Comparison of ENCODE assay signal across 23 cellular contexts in genomic region chr4:92521941-92522340, GRCh38.
A peak's percentile ranks its signal among the peaks of the same experiment; 100 is the strongest.
DNase-seq lines count a peak whose midpoint lies in the region; ATAC-seq, FAIRE-seq and TF ChIP-seq lines count a peak whose summit lies in the region.
"Had no signal": no experiment of that assay in that cellular context is flagged by ENCODE, and none has a peak within 500 bp of the region (broad histone marks: within the 10 kb centered on the region; RNA-seq: fewer than 3 reads in every experiment).

No MANE protein-coding gene starts in this region.

- H2BK12ac ChIP-seq in H1 (ENCODE audit: low read depth, low read length): peak overlapping the region; percentile 61; the same call in 1 of the 2 replicates
- no peak overlapping the region for H2BK12ac ChIP-seq in neuronal stem cell (ENCODE audit: low read length)

- H3K27me3 ChIP-seq in cardiac muscle cell: no peaks in the 10 kb centered on the region
- H3K27me3 ChIP-seq in H1 (replicated peaks in 1 of 4; ENCODE audit: control insufficient read depth in 3 of 4, extremely low read depth in 1 of 4, insufficient read depth in 3 of 4, low read length in 3 of 4): no peaks in the 10 kb centered on the region
- H3K27me3 ChIP-seq in mesendoderm (ENCODE audit: insufficient read depth, low read length, poor library complexity): no peaks in the 10 kb centered on the region
- H3K27me3 ChIP-seq in neuronal stem cell (ENCODE audit: control insufficient read depth in 3 of 3, insufficient read depth in 3 of 3, low read depth in 1 of 3, low read length in 3 of 3): no peaks in the 10 kb centered on the region

- peaks cover 6 to 99% of the 10 kb centered on the region in 2 experiments; a peak in 3 of 4 replicates for H3K79me2 ChIP-seq in H1 (ENCODE audit: control insufficient read depth in 1 of 2, insufficient read depth in 2 of 2, low read length in 2 of 2)
- H3K79me2 ChIP-seq in mesendoderm (ENCODE audit: control insufficient read depth, insufficient read depth, low read length): peaks cover 16% of the 10 kb centered on the region

- no peak overlapping the region for H3K4me2 ChIP-seq in H1 (ENCODE audit: insufficient read depth in 1 of 2, low read depth in 2 of 2, low read length in 2 of 2)
- no peak overlapping the region for H3K4me2 ChIP-seq in mesendoderm (ENCODE audit: low read length)
- no peak overlapping the region for H3K4me2 ChIP-seq in neuronal stem cell (ENCODE audit: insufficient read depth, low read length, poor library complexity, severe bottlenecking)
- H3K4me2 ChIP-seq: A549 had no signal

- H3K9ac ChIP-seq in H1 (replicated peaks in 1 of 4; ENCODE audit: extremely low read depth in 1 of 4, low read depth in 3 of 4, low read length in 3 of 4) (no peak overlapping the region), mesendoderm (ENCODE audit: low read length) (no peak overlapping the region), neuronal stem cell (ENCODE audit: low read depth, low read length, poor library complexity) (no peak overlapping the region)

- DNase-seq in cardiac muscle cell (ENCODE audit: low read depth in 1 of 2, low spot score in 1 of 2) (no peak), cardiac septum (ENCODE audit: low spot score) (no peak), H1 (ENCODE audit: low read depth in 1 of 2, low spot score in 2 of 2) (no peak), mesendoderm (peak; percentile 94), neuronal stem cell (ENCODE audit: low spot score) (no peak), mucosa of descending colon (no peak), occipital lobe (lab: John Stamatoyannopoulos, UW) (no peak)
- DNase-seq in activated CD8-positive, alpha-beta memory T cell treated with anti-CD3 and anti-CD28 coated beads, Interleukin-2, amount 50 U/mL, for 4 hours: no peak
- DNase-seq: AML-193; Caco-2; CD4-positive, alpha-beta T cell; DMS153; DMS79; GDM1; GOT3 had no signal

- CTCF ChIA-PET in H1 (lab: Charles Lee; ENCODE audit: partially characterized antibody): no interaction called here

- TF ChIP-seq RAD21 in H1 (IDR thresholded peaks at IDR 0.05 in 1 of 2, conservative IDR thresholded peaks at IDR 0.05 in 1 of 2; ENCODE audit: low read depth in 2 of 2, low read length in 2 of 2): no peak

- H2AK5ac ChIP-seq in H1 (ENCODE audit: low read depth, low read length): no peak overlapping the region
- peak overlapping the region; percentile 28 for H2AK5ac ChIP-seq in mesendoderm (ENCODE audit: low read length)
- no peak overlapping the region for H2AK5ac ChIP-seq in neuronal stem cell (ENCODE audit: low read depth, low read length)

- H3K56ac ChIP-seq in H1 (replicated peaks; ENCODE audit: insufficient read length, low read depth, low read length) (no peak overlapping the region), mesendoderm (ENCODE audit: low read length) (peak overlapping the region; percentile 71)

- H3K9me3 ChIP-seq in cardiac muscle cell (ENCODE audit: low read depth) (no peaks in the 10 kb centered on the region), H1 (ENCODE audit: insufficient read depth in 2 of 2, low read depth in 1 of 2, low read length in 1 of 2) (no peaks in the 10 kb centered on the region), neuronal stem cell (replicated peaks in 1 of 2; ENCODE audit: control insufficient read depth in 2 of 2, insufficient read depth in 1 of 2, low read depth in 1 of 2, low read length in 2 of 2) (no peaks in the 10 kb centered on the region), mucosa of descending colon (no peaks in the 10 kb centered on the region)
- H3K9me3 ChIP-seq: A549, Caco-2, HAP-1 had no signal

- H4K91ac ChIP-seq in H1 (replicated peaks; ENCODE audit: insufficient read length, low read length) (no peak overlapping the region), neuronal stem cell (ENCODE audit: low read depth, low read length, poor library complexity) (no peak overlapping the region)

- no peak for ATAC-seq in mucosa of descending colon
- ATAC-seq: A549, HepG2 had no signal

- no peak for FAIRE-seq in H1 (lab: Jason Lieb, UNC)
- FAIRE-seq: A549, D721Med, GM12892, GM18507, HepG2 had no signal

- 74 to 100% methylated on average over 1 to 2 of the region's 2 CpGs for WGBS in H1 (ENCODE audit: extremely low coverage in 1 of 2, insufficient coverage in 1 of 2, insufficient read length in 1 of 2, insufficient replicate concordance in 2 of 2, low coverage in 1 of 2, low lambda C conversion rate in 2 of 2, missing lambda C conversion rate in 1 of 2), 2 experiments
- no CpG with 5 or more reads among the region's 2 CpGs for WGBS in mesendoderm (ENCODE audit: extremely low coverage, insufficient coverage, low lambda C conversion rate)
- WGBS in neuronal stem cell (ENCODE audit: extremely low coverage in 2 of 2, insufficient read length in 2 of 2, insufficient replicate concordance in 1 of 2), 2 donors: 100% methylated on average over 1 of the region's 2 CpGs; no CpG with 5 or more reads in 1 of the 2 donors

- no peak overlapping the region for H3K14ac ChIP-seq in H1 (ENCODE audit: insufficient read length)
- H3K14ac ChIP-seq in neuronal stem cell (ENCODE audit: low read length): no peak overlapping the region

- H4K20me1 ChIP-seq in H1 (replicated peaks in 1 of 2; ENCODE audit: control insufficient read depth in 1 of 2, insufficient read depth in 2 of 2, low read length in 2 of 2): peaks cover 4 to 8% of the 10 kb centered on the region in 2 experiments

- H4K5ac ChIP-seq in H1 (ENCODE audit: insufficient read length, low read depth, low read length) (no peak overlapping the region), mesendoderm (ENCODE audit: low read length) (no peak overlapping the region)

- no peak overlapping the region for H2BK20ac ChIP-seq in H1 (ENCODE audit: low read length)

- H3K4me1 ChIP-seq in cardiac muscle cell (ENCODE audit: low read depth) (peaks cover 32% of the 10 kb centered on the region), H1 (replicated peaks in 1 of 4; ENCODE audit: control insufficient read depth in 3 of 4, insufficient read depth in 4 of 4, low read length in 3 of 4) (peaks cover 0 to 18% (median 7%) of the 10 kb centered on the region in 4 experiments; a peak in 4 of 7 replicates), mesendoderm (ENCODE audit: control insufficient read depth, low read depth, low read length) (peaks cover 7% of the 10 kb centered on the region), neuronal stem cell (ENCODE audit: control insufficient read depth in 2 of 2, insufficient read depth in 1 of 2, low read depth in 1 of 2, low read length in 2 of 2) (peaks cover 0 to 26% of the 10 kb centered on the region in 2 donors), mucosa of descending colon (ENCODE audit: low read depth) (no peaks in the 10 kb centered on the region)
- H3K4me1 ChIP-seq: A549, Caco-2, HAP-1 had no signal

- POLR2A ChIA-PET in H1 (lab: Charles Lee; ENCODE audit: partially characterized antibody): interaction anchor here (0.5 to 3.5 kb wide), 3 partner anchors 9 to 186 kb away, joined by 3 to 11 read pairs (median 8); no protein-coding TSS in a partner anchor

- H2BK15ac ChIP-seq in H1 (ENCODE audit: low read length): no peak overlapping the region
- H2BK15ac ChIP-seq in mesendoderm (replicated peaks; ENCODE audit: low read depth): no peak overlapping the region
- no peak overlapping the region for H2BK15ac ChIP-seq in neuronal stem cell (ENCODE audit: low read length)

- H3K4ac ChIP-seq in H1 (replicated peaks; ENCODE audit: insufficient read length, low read depth, low read length) (no peak overlapping the region), mesendoderm (ENCODE audit: low read depth, low read length) (no peak overlapping the region), neuronal stem cell (ENCODE audit: low read length) (no peak overlapping the region)

- no peaks in the 10 kb centered on the region for H3K23me2 ChIP-seq in H1 (ENCODE audit: low read depth, low read length)

- H4K8ac ChIP-seq in H1 (ENCODE audit: extremely low read depth, insufficient read depth, low read length) (no peak overlapping the region), mesendoderm (ENCODE audit: low read depth, low read length) (no peak overlapping the region), neuronal stem cell (ENCODE audit: low read depth, low read length) (no peak overlapping the region)

- H3K36me3 ChIP-seq in cardiac muscle cell (no peaks in the 10 kb centered on the region), H1 (ENCODE audit: control insufficient read depth in 2 of 4, insufficient read depth in 4 of 4, low read length in 3 of 4) (no peaks in the 10 kb centered on the region; a peak in 1 of 8 replicates), mesendoderm (ENCODE audit: control insufficient read depth, insufficient read depth, low read length) (no peaks in the 10 kb centered on the region), neuronal stem cell (replicated peaks in 1 of 2; ENCODE audit: control insufficient read depth in 2 of 2, insufficient read depth in 2 of 2, low read length in 2 of 2) (no peaks in the 10 kb centered on the region), mucosa of descending colon (ENCODE audit: low read depth) (no peaks in the 10 kb centered on the region)
- H3K36me3 ChIP-seq: HAP-1 had no signal

- no peak overlapping the region for H3K23ac ChIP-seq in H1 (ENCODE audit: insufficient read length)
- no peak overlapping the region for H3K23ac ChIP-seq in mesendoderm (ENCODE audit: low read length)
- no peak overlapping the region for H3K23ac ChIP-seq in neuronal stem cell (ENCODE audit: low read depth, low read length, poor library complexity)

- no peaks in the 10 kb centered on the region; the same call in 1 of the 2 replicates for H3K79me1 ChIP-seq in H1 (ENCODE audit: low read depth, low read length)
- H3K79me1 ChIP-seq in mesendoderm (ENCODE audit: low read length): peaks cover 2% of the 10 kb centered on the region
- H3K79me1 ChIP-seq in neuronal stem cell (ENCODE audit: low read depth, low read length): no peaks in the 10 kb centered on the region

- H2BK120ac ChIP-seq in H1 (replicated peaks; ENCODE audit: low read depth, low read length) (no peak overlapping the region), mesendoderm (ENCODE audit: low read depth, low read length) (peak overlapping the region; percentile 8), neuronal stem cell (ENCODE audit: low read depth, low read length) (no peak overlapping the region)

- 0 out of 2 replicates have a peak overlapping the region, but pooled peaks have one; percentile 7 for H3K18ac ChIP-seq in H1 (ENCODE audit: extremely low read depth, low read length)
- H3K18ac ChIP-seq in mesendoderm (ENCODE audit: low read length): peak overlapping the region; percentile 31
- H3K18ac ChIP-seq in neuronal stem cell (ENCODE audit: low read length): no peak overlapping the region

- H3K27ac ChIP-seq in cardiac muscle cell: peak overlapping the region; percentile 94
- 0 out of 2 replicates have a peak overlapping the region, but pooled peaks have one; percentile 0 for H3K27ac ChIP-seq in H1 (ENCODE audit: low read depth, low read length)
- peak overlapping the region; percentile 87 for H3K27ac ChIP-seq in mesendoderm (ENCODE audit: low read depth, low read length)
- no peak overlapping the region for H3K27ac ChIP-seq in neuronal stem cell (replicated peaks; ENCODE audit: low read length)
- H3K27ac ChIP-seq: 22Rv1, A549, C4-2B had no signal

- TF ChIP-seq CTCF in cardiac muscle cell (IDR thresholded peaks at IDR 0.05; ENCODE audit: low read depth, low read length) (no peak), H1 (IDR thresholded peaks at IDR 0.05; ENCODE audit: control extremely low read depth in 1 of 3, insufficient read depth in 1 of 3, low read depth in 1 of 3, low read length in 3 of 3) (no peak), mucosa of descending colon (IDR thresholded peaks at IDR 0.05) (no peak)

- no peak overlapping the region for H2AFZ ChIP-seq in H1 (ENCODE audit: low read length)
- H2AFZ ChIP-seq in neuronal stem cell (ENCODE audit: low read length): peak overlapping the region; percentile 13

- H2BK5ac ChIP-seq in H1 (ENCODE audit: low read depth, low read length): 0 out of 2 replicates have a peak overlapping the region, but pooled peaks have one; percentile 63
- H2BK5ac ChIP-seq in mesendoderm (ENCODE audit: low read length): peak overlapping the region; percentile 84
- H2BK5ac ChIP-seq in neuronal stem cell (ENCODE audit: low read length): no peak overlapping the region

- intact Hi-C loops in cardiac septum (cut with DNase I) (no loop called here), mucosa of descending colon (cut with DNase I, micrococcal nuclease) (no loop called here)

- TF ChIP-seq EP300 in H1 (IDR thresholded peaks at IDR 0.05; ENCODE audit: borderline replicate concordance in 1 of 2, low read depth in 2 of 2, low read length in 2 of 2): no peak

- H3K4me3 ChIP-seq in cardiac muscle cell: no peak overlapping the region
- no peak overlapping the region for H3K4me3 ChIP-seq in H1 (ENCODE audit: extremely low read depth in 1 of 4, insufficient read depth in 2 of 4, low read depth in 3 of 4, low read length in 4 of 4)
- no peak overlapping the region for H3K4me3 ChIP-seq in mesendoderm (ENCODE audit: low read length)
- H3K4me3 ChIP-seq in neuronal stem cell (ENCODE audit: low read length in 2 of 2): no peak overlapping the region
- H3K4me3 ChIP-seq in mucosa of descending colon: no peak overlapping the region
- H3K4me3 ChIP-seq: A549, HAP-1 had no signal

- no peak; a peak in 1 of 3 replicates for TF ChIP-seq POLR2A in H1 (IDR thresholded peaks at IDR 0.05; ENCODE audit: control extremely low read depth in 1 of 2, low read depth in 2 of 2, low read length in 2 of 2)
